ENCODE assay signal across 1 cellular context in the genomic region with DNA sequence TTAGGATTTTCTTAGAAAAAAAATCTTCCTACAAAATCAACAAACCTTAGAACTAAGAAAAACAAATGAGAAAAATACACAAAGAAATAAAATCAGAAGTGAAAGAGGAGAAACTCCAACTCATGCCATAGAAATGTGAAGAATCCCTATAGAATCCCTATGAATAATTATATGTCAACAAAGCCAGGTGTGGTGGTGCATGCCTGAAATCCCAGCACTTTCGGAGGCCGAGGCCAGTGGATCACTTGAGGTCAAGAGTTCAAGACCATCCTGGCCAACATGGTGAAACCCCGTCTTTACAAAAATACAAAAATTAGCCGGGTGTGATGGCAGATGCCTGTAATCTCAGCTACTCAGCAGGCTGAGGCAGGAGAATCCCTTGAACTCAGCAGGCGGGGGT.
TF ChIP-seq lines count a peak whose summit lies in the region.

No MANE protein-coding gene starts in this region.

TF ChIP-seq in GM23338, 12 proteins besides CTCF, POLR2A, EP300 and RAD21 (continued from another document):
- TF ChIP-seq REST (IDR thresholded peaks at IDR 0.05; ENCODE audit: unreplicated experiment) (no peak), NANOG (IDR thresholded peaks at IDR 0.05; ENCODE audit: borderline replicate concordance) (no peak), ZNF114 (CRISPR knock-in tag; IDR thresholded peaks at IDR 0.05) (no peak), CREB1 (CRISPR knock-in tag; IDR thresholded peaks at IDR 0.05; ENCODE audit: low read depth) (no peak), ETS1 (IDR thresholded peaks at IDR 0.05) (no peak), JUNB (IDR thresholded peaks at IDR 0.05; ENCODE audit: unreplicated experiment) (no peak), ZNF331 (CRISPR knock-in tag; IDR thresholded peaks at IDR 0.05; ENCODE audit: low read depth) (no peak), EZH2phosphoT487 (IDR thresholded peaks at IDR 0.05; ENCODE audit: unreplicated experiment) (no peak), POLR2AphosphoS5 (IDR thresholded peaks at IDR 0.05; ENCODE audit: low read depth) (no peak), STAT1 (IDR thresholded peaks at IDR 0.05; ENCODE audit: unreplicated experiment) (no peak)
- TF ChIP-seq, protein P1, sequence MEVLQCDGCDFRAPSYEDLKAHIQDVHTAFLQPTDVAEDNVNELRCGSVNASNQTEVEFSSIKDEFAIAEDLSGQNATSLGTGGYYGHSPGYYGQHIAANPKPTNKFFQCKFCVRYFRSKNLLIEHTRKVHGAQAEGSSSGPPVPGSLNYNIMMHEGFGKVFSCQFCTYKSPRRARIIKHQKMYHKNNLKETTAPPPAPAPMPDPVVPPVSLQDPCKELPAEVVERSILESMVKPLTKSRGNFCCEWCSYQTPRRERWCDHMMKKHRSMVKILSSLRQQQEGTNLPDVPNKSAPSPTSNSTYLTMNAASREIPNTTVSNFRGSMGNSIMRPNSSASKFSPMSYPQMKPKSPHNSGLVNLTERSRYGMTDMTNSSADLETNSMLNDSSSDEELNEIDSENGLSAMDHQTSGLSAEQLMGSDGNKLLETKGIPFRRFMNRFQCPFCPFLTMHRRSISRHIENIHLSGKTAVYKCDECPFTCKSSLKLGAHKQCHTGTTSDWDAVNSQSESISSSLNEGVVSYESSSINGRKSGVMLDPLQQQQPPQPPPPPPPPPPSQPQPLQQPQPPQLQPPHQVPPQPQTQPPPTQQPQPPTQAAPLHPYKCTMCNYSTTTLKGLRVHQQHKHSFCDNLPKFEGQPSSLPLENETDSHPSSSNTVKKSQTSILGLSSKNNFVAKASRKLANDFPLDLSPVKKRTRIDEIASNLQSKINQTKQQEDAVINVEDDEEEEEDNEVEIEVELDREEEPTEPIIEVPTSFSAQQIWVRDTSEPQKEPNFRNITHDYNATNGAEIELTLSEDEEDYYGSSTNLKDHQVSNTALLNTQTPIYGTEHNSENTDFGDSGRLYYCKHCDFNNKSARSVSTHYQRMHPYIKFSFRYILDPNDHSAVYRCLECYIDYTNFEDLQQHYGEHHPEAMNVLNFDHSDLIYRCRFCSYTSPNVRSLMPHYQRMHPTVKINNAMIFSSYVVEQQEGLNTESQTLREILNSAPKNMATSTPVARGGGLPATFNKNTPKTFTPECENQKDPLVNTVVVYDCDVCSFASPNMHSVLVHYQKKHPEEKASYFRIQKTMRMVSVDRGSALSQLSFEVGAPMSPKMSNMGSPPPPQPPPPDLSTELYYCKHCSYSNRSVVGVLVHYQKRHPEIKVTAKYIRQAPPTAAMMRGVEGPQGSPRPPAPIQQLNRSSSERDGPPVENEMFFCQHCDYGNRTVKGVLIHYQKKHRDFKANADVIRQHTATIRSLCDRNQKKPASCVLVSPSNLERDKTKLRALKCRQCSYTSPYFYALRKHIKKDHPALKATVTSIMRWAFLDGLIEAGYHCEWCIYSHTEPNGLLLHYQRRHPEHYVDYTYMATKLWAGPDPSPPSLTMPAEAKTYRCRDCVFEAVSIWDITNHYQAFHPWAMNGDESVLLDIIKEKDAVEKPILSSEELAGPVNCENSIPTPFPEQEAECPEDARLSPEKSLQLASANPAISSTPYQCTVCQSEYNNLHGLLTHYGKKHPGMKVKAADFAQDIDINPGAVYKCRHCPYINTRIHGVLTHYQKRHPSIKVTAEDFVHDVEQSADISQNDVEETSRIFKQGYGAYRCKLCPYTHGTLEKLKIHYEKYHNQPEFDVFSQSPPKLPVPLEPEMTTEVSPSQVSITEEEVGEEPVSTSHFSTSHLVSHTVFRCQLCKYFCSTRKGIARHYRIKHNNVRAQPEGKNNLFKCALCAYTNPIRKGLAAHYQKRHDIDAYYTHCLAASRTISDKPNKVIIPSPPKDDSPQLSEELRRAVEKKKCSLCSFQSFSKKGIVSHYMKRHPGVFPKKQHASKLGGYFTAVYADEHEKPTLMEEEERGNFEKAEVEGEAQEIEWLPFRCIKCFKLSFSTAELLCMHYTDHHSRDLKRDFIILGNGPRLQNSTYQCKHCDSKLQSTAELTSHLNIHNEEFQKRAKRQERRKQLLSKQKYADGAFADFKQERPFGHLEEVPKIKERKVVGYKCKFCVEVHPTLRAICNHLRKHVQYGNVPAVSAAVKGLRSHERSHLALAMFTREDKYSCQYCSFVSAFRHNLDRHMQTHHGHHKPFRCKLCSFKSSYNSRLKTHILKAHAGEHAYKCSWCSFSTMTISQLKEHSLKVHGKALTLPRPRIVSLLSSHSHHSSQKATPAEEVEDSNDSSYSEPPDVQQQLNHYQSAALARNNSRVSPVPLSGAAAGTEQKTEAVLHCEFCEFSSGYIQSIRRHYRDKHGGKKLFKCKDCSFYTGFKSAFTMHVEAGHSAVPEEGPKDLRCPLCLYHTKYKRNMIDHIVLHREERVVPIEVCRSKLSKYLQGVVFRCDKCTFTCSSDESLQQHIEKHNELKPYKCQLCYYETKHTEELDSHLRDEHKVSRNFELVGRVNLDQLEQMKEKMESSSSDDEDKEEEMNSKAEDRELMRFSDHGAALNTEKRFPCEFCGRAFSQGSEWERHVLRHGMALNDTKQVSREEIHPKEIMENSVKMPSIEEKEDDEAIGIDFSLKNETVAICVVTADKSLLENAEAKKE (CRISPR knock-in tag; IDR thresholded peaks at IDR 0.05), result no peak
